2 cellular contexts compared by ENCODE assay signal in the genomic region with DNA sequence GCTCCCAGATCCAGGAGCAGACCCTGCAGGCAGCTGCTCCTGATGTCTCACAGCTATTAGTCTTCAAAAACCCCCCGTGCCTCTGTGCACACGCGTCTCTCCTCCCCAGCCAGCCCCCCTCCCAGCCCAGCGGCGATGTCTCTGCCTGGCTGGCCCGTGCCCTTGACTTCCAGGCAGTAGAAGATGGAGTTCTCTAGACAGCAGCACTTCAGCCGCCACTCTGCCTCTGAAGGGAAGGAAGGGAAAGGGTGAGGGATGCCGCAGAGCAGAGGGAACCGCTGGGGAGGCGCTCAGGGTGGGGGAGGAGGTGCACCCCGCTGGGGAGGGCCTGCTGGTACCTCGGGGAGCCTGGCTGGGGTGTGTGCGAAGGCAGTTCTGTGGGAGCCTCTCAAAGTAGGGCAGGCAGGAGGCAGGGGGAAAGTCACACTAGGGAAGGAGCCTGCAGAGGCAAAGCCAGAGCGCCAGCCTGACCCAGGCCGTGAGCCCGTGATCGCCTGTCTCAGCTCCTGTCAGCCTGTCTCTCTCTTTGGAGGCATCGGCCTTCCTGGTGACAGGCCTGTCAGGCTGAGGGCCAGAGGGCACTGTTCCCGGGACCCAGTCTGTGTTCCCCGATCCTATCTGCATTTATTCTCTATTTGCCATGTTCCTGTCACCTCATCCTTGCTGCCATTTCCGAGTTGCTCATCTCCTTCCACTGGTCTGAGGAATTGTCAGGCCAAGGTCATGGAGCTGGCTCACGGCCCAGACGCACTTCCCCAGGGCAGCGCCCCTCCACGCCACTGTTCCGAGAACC.
TF ChIP-seq lines count a peak whose summit lies in the region.

No MANE protein-coding gene starts in this region.

TF ChIP-seq in GM23338, 12 proteins besides CTCF, POLR2A, EP300 and RAD21 (continued from another document and continues in another):
- TF ChIP-seq, protein P1, sequence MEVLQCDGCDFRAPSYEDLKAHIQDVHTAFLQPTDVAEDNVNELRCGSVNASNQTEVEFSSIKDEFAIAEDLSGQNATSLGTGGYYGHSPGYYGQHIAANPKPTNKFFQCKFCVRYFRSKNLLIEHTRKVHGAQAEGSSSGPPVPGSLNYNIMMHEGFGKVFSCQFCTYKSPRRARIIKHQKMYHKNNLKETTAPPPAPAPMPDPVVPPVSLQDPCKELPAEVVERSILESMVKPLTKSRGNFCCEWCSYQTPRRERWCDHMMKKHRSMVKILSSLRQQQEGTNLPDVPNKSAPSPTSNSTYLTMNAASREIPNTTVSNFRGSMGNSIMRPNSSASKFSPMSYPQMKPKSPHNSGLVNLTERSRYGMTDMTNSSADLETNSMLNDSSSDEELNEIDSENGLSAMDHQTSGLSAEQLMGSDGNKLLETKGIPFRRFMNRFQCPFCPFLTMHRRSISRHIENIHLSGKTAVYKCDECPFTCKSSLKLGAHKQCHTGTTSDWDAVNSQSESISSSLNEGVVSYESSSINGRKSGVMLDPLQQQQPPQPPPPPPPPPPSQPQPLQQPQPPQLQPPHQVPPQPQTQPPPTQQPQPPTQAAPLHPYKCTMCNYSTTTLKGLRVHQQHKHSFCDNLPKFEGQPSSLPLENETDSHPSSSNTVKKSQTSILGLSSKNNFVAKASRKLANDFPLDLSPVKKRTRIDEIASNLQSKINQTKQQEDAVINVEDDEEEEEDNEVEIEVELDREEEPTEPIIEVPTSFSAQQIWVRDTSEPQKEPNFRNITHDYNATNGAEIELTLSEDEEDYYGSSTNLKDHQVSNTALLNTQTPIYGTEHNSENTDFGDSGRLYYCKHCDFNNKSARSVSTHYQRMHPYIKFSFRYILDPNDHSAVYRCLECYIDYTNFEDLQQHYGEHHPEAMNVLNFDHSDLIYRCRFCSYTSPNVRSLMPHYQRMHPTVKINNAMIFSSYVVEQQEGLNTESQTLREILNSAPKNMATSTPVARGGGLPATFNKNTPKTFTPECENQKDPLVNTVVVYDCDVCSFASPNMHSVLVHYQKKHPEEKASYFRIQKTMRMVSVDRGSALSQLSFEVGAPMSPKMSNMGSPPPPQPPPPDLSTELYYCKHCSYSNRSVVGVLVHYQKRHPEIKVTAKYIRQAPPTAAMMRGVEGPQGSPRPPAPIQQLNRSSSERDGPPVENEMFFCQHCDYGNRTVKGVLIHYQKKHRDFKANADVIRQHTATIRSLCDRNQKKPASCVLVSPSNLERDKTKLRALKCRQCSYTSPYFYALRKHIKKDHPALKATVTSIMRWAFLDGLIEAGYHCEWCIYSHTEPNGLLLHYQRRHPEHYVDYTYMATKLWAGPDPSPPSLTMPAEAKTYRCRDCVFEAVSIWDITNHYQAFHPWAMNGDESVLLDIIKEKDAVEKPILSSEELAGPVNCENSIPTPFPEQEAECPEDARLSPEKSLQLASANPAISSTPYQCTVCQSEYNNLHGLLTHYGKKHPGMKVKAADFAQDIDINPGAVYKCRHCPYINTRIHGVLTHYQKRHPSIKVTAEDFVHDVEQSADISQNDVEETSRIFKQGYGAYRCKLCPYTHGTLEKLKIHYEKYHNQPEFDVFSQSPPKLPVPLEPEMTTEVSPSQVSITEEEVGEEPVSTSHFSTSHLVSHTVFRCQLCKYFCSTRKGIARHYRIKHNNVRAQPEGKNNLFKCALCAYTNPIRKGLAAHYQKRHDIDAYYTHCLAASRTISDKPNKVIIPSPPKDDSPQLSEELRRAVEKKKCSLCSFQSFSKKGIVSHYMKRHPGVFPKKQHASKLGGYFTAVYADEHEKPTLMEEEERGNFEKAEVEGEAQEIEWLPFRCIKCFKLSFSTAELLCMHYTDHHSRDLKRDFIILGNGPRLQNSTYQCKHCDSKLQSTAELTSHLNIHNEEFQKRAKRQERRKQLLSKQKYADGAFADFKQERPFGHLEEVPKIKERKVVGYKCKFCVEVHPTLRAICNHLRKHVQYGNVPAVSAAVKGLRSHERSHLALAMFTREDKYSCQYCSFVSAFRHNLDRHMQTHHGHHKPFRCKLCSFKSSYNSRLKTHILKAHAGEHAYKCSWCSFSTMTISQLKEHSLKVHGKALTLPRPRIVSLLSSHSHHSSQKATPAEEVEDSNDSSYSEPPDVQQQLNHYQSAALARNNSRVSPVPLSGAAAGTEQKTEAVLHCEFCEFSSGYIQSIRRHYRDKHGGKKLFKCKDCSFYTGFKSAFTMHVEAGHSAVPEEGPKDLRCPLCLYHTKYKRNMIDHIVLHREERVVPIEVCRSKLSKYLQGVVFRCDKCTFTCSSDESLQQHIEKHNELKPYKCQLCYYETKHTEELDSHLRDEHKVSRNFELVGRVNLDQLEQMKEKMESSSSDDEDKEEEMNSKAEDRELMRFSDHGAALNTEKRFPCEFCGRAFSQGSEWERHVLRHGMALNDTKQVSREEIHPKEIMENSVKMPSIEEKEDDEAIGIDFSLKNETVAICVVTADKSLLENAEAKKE (CRISPR knock-in tag; IDR thresholded peaks at IDR 0.05): no peak
- TF ChIP-seq ZNF114 (CRISPR knock-in tag; IDR thresholded peaks at IDR 0.05) (no peak), CREB1 (CRISPR knock-in tag; IDR thresholded peaks at IDR 0.05; ENCODE audit: low read depth) (no peak), NANOG (IDR thresholded peaks at IDR 0.05; ENCODE audit: borderline replicate concordance) (no peak), STAT1 (IDR thresholded peaks at IDR 0.05; ENCODE audit: unreplicated experiment) (no peak), EZH2 (IDR thresholded peaks at IDR 0.05; ENCODE audit: low read depth, unreplicated experiment) (no peak)
- TF ChIP-seq, protein P2, sequence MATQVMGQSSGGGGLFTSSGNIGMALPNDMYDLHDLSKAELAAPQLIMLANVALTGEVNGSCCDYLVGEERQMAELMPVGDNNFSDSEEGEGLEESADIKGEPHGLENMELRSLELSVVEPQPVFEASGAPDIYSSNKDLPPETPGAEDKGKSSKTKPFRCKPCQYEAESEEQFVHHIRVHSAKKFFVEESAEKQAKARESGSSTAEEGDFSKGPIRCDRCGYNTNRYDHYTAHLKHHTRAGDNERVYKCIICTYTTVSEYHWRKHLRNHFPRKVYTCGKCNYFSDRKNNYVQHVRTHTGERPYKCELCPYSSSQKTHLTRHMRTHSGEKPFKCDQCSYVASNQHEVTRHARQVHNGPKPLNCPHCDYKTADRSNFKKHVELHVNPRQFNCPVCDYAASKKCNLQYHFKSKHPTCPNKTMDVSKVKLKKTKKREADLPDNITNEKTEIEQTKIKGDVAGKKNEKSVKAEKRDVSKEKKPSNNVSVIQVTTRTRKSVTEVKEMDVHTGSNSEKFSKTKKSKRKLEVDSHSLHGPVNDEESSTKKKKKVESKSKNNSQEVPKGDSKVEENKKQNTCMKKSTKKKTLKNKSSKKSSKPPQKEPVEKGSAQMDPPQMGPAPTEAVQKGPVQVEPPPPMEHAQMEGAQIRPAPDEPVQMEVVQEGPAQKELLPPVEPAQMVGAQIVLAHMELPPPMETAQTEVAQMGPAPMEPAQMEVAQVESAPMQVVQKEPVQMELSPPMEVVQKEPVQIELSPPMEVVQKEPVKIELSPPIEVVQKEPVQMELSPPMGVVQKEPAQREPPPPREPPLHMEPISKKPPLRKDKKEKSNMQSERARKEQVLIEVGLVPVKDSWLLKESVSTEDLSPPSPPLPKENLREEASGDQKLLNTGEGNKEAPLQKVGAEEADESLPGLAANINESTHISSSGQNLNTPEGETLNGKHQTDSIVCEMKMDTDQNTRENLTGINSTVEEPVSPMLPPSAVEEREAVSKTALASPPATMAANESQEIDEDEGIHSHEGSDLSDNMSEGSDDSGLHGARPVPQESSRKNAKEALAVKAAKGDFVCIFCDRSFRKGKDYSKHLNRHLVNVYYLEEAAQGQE (IDR thresholded peaks at IDR 0.05; ENCODE audit: unreplicated experiment): no peak

TF ChIP-seq in SK-N-SH treated with all-trans-retinoic acid at 6 μM for 48 hours, 23 proteins besides CTCF, POLR2A, EP300 and RAD21 (continued from another document):
- TF ChIP-seq, protein P3, sequence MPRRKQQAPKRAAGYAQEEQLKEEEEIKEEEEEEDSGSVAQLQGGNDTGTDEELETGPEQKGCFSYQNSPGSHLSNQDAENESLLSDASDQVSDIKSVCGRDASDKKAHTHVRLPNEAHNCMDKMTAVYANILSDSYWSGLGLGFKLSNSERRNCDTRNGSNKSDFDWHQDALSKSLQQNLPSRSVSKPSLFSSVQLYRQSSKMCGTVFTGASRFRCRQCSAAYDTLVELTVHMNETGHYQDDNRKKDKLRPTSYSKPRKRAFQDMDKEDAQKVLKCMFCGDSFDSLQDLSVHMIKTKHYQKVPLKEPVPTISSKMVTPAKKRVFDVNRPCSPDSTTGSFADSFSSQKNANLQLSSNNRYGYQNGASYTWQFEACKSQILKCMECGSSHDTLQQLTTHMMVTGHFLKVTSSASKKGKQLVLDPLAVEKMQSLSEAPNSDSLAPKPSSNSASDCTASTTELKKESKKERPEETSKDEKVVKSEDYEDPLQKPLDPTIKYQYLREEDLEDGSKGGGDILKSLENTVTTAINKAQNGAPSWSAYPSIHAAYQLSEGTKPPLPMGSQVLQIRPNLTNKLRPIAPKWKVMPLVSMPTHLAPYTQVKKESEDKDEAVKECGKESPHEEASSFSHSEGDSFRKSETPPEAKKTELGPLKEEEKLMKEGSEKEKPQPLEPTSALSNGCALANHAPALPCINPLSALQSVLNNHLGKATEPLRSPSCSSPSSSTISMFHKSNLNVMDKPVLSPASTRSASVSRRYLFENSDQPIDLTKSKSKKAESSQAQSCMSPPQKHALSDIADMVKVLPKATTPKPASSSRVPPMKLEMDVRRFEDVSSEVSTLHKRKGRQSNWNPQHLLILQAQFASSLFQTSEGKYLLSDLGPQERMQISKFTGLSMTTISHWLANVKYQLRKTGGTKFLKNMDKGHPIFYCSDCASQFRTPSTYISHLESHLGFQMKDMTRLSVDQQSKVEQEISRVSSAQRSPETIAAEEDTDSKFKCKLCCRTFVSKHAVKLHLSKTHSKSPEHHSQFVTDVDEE (CRISPR knock-in tag; IDR thresholded peaks at IDR 0.05): no peak
- TF ChIP-seq RARB (CRISPR knock-in tag; IDR thresholded peaks at IDR 0.05): no peak
- TF ChIP-seq ZNF565 (CRISPR knock-in tag; conservative IDR thresholded peaks at IDR 0.05; ENCODE audit: low read depth): no peak
- TF ChIP-seq PPARA (CRISPR knock-in tag; IDR thresholded peaks at IDR 0.05; ENCODE audit: borderline replicate concordance): no peak
- TF ChIP-seq, protein P4, sequence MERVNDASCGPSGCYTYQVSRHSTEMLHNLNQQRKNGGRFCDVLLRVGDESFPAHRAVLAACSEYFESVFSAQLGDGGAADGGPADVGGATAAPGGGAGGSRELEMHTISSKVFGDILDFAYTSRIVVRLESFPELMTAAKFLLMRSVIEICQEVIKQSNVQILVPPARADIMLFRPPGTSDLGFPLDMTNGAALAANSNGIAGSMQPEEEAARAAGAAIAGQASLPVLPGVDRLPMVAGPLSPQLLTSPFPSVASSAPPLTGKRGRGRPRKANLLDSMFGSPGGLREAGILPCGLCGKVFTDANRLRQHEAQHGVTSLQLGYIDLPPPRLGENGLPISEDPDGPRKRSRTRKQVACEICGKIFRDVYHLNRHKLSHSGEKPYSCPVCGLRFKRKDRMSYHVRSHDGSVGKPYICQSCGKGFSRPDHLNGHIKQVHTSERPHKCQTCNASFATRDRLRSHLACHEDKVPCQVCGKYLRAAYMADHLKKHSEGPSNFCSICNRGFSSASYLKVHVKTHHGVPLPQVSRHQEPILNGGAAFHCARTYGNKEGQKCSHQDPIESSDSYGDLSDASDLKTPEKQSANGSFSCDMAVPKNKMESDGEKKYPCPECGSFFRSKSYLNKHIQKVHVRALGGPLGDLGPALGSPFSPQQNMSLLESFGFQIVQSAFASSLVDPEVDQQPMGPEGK (CRISPR knock-in tag; IDR thresholded peaks at IDR 0.05; ENCODE audit: borderline replicate concordance): 0 out of 2 replicates have a peak, but pooled peaks have one; percentile 14
- no peak for TF ChIP-seq ZNF8 (CRISPR knock-in tag; IDR thresholded peaks at IDR 0.05)
- peak; percentile 28; the same call in 1 of the 2 replicates for TF ChIP-seq TCF4 (CRISPR knock-in tag; IDR thresholded peaks at IDR 0.05; ENCODE audit: borderline replicate concordance)
- TF ChIP-seq, protein P5, sequence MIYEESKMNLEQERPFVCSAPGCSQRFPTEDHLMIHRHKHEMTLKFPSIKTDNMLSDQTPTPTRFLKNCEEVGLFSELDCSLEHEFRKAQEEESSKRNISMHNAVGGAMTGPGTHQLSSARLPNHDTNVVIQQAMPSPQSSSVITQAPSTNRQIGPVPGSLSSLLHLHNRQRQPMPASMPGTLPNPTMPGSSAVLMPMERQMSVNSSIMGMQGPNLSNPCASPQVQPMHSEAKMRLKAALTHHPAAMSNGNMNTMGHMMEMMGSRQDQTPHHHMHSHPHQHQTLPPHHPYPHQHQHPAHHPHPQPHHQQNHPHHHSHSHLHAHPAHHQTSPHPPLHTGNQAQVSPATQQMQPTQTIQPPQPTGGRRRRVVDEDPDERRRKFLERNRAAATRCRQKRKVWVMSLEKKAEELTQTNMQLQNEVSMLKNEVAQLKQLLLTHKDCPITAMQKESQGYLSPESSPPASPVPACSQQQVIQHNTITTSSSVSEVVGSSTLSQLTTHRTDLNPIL (CRISPR knock-in tag; IDR thresholded peaks at IDR 0.05; ENCODE audit: low read depth): no peak
- no peak for TF ChIP-seq SNAI2 (CRISPR knock-in tag; IDR thresholded peaks at IDR 0.05)
- peak; percentile 83; the same call in 1 of the 2 replicates for TF ChIP-seq ESRRG (CRISPR knock-in tag; IDR thresholded peaks at IDR 0.05)
- TF ChIP-seq, protein P6, sequence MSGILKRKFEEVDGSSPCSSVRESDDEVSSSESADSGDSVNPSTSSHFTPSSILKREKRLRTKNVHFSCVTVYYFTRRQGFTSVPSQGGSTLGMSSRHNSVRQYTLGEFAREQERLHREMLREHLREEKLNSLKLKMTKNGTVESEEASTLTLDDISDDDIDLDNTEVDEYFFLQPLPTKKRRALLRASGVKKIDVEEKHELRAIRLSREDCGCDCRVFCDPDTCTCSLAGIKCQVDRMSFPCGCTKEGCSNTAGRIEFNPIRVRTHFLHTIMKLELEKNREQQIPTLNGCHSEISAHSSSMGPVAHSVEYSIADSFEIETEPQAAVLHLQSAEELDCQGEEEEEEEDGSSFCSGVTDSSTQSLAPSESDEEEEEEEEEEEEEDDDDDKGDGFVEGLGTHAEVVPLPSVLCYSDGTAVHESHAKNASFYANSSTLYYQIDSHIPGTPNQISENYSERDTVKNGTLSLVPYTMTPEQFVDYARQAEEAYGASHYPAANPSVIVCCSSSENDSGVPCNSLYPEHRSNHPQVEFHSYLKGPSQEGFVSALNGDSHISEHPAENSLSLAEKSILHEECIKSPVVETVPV (CRISPR knock-in tag; IDR thresholded peaks at IDR 0.05): 0 out of 2 replicates have a peak, but pooled peaks have one; percentile 64
